In genomic region chr16:88634994-88635670, GRCh38 we compare ENCODE assay signal across 9 cellular contexts. TPM values are rescaled to one million over a fixed set of nuclear protein-coding genes. Genes with fewer than 3 reads are reported as not detected.
DNase-seq lines count a peak whose midpoint lies in the region; ATAC-seq and TF ChIP-seq lines count a peak whose summit lies in the region.
"Had no signal": no experiment of that assay in that cellular context is flagged by ENCODE, and none has a peak within 500 bp of the region (broad histone marks: within the 10 kb centered on the region; RNA-seq: fewer than 3 reads in every experiment).

No MANE protein-coding gene starts in this region.

- CTCF ChIA-PET in HEK293 (lab: Yijun Ruan, JAX), result interaction anchor here (0.7 to 0.8 kb wide), 2 partner anchors 17 to 45 kb away, joined by 4 to 6 read pairs; no protein-coding TSS in a partner anchor

- H3K36me3 ChIP-seq in BLaER1, result peaks cover 24% of the 10 kb centered on the region
- peaks cover 0 to 30% of the 10 kb centered on the region in 2 experiments; a peak in 1 of 3 replicates for H3K36me3 ChIP-seq in HEK293 (ENCODE audit: control insufficient read depth in 2 of 2, insufficient read depth in 1 of 2, low read length in 2 of 2)
- peaks cover 20% of the 10 kb centered on the region for H3K36me3 ChIP-seq in brain microvascular endothelial cell (replicated peaks)

- H3K4me1 ChIP-seq in BLaER1 (peaks cover 100% of the 10 kb centered on the region), HEK293 (ENCODE audit: control insufficient read depth, insufficient read depth, low read length) (no peaks in the 10 kb centered on the region), mononuclear cell (ENCODE audit: insufficient read depth, low read length) (peaks cover 61% of the 10 kb centered on the region)

- no peak for DNase-seq in brain microvascular endothelial cell
- no peak for DNase-seq in nucleus accumbens (lab: John Stamatoyannopoulos, UW)
- DNase-seq in A172 (ENCODE audit: low spot score), result no peak
- DNase-seq in middle frontal gyrus (ENCODE audit: extremely low spot score, low spot score), result no peak
- DNase-seq: NCI-H446 treated with DMSO at 0.1 percent for 48 hours had no signal

- TF ChIP-seq CTCF in HEK293 (tag by site-specific recombination; IDR thresholded peaks at IDR 0.05) (no peak), brain microvascular endothelial cell (IDR thresholded peaks at IDR 0.05; ENCODE audit: low read depth, low read length, missing control alignments) (no peak)

- peak overlapping the region; percentile 96 for H3K4me2 ChIP-seq in BLaER1

- in situ Hi-C loops in brain microvascular endothelial cell (cut with HindIII; ENCODE audit: low pct_ligation_motif_present, low sequenced_read_pairs), result no loop called here

- H3K27me3 ChIP-seq in BLaER1, result peaks cover 53% of the 10 kb centered on the region
- H3K27me3 ChIP-seq in brain microvascular endothelial cell (replicated peaks), result peaks cover 18% of the 10 kb centered on the region
- peaks cover 5% of the 10 kb centered on the region for H3K27me3 ChIP-seq in mononuclear cell (ENCODE audit: insufficient read depth, low read length)

- POLR2A ChIA-PET in HEK293 (lab: Yijun Ruan, JAX), result no interaction called here

- peaks cover 63% of the 10 kb centered on the region for H4K20me1 ChIP-seq in BLaER1

- ATAC-seq in esophagus mucosa, result no peak

- H3K4me3 ChIP-seq in BLaER1 (peak overlapping the region; percentile 65), HEK293 (ENCODE audit: low read depth, low read length) (peak overlapping the region; percentile 30), brain microvascular endothelial cell (ENCODE audit: low read depth, low read length) (peak overlapping the region; percentile 55), mononuclear cell (ENCODE audit: low read length) (peak overlapping the region; percentile 47)

- H3K27ac ChIP-seq in BLaER1 (peak overlapping the region; percentile 85), HEK293 (ENCODE audit: extremely low read depth, low read depth, low read length) (no peak overlapping the region), brain microvascular endothelial cell (peak overlapping the region; percentile 51)

- no peaks in the 10 kb centered on the region for H3K9me3 ChIP-seq in BLaER1
- no peaks in the 10 kb centered on the region for H3K9me3 ChIP-seq in HEK293 (ENCODE audit: control insufficient read depth, insufficient read depth, low read depth, low read length)
- no peaks in the 10 kb centered on the region for H3K9me3 ChIP-seq in mononuclear cell (ENCODE audit: low read depth, low read length)

- peak overlapping the region; percentile 73 for H3K9ac ChIP-seq in BLaER1

TF ChIP-seq in HEK293, 187 proteins besides CTCF, POLR2A, EP300 and RAD21:
- 0 out of 2 replicates have a peak, but pooled peaks have one; percentile 25 for TF ChIP-seq ZNF580 (tag by site-specific recombination; IDR thresholded peaks at IDR 0.05)
- TF ChIP-seq ZBTB17 (tag by site-specific recombination; IDR thresholded peaks at IDR 0.05), result no peak
- TF ChIP-seq ZNF660 (tag by site-specific recombination; IDR thresholded peaks at IDR 0.05), result no peak
- TF ChIP-seq PRDM10 (tag by site-specific recombination; IDR thresholded peaks at IDR 0.05), result no peak
- no peak for TF ChIP-seq ZNF529 (tag by site-specific recombination; IDR thresholded peaks at IDR 0.05; ENCODE audit: insufficient replicate concordance)
- no peak for TF ChIP-seq SP2 (tag by site-specific recombination; IDR thresholded peaks at IDR 0.05)
- no peak for TF ChIP-seq ZNF221 (tag by site-specific recombination; IDR thresholded peaks at IDR 0.05; ENCODE audit: borderline replicate concordance)
- no peak for TF ChIP-seq BCL6B (tag by site-specific recombination; IDR thresholded peaks at IDR 0.05)
- peak; percentile 65 for TF ChIP-seq ZNF449 (tag by site-specific recombination; IDR thresholded peaks at IDR 0.05)
- no peak for TF ChIP-seq ZNF514 (tag by site-specific recombination; IDR thresholded peaks at IDR 0.05)
- no peak for TF ChIP-seq ZNF324 (tag by site-specific recombination; IDR thresholded peaks at IDR 0.05)
- no peak for TF ChIP-seq ZNF830 (tag by site-specific recombination; IDR thresholded peaks at IDR 0.05; ENCODE audit: low read depth)

RNA-seq across cellular contexts. Expression of gene IL17C, which starts 3.2 kb away (rescaled TPM):
- 0.21 TPM for total RNA-seq in mononuclear cell
- not detected in 2 replicates for total RNA-seq in A172 (2014; rRNA removed; shearing (Covaris generic))
- total RNA-seq in esophagus mucosa, result not detected

RNA-seq across cellular contexts. Expression of gene CYBA, which starts 15.7 kb away (rescaled TPM):
- total RNA-seq in mononuclear cell, result 388 TPM
- 0.19 TPM in 1 of 2 replicates, not detected in the other for total RNA-seq in A172 (2014; rRNA removed; shearing (Covaris generic))
- total RNA-seq in esophagus mucosa, result 66.3 TPM

RNA-seq across cellular contexts. Expression of gene MVD, which starts 27.8 kb away (rescaled TPM):
- total RNA-seq in mononuclear cell (18.8 TPM), esophagus mucosa (154 TPM)
- 53.8 and 56.3 TPM in 2 replicates for total RNA-seq in A172 (2014; rRNA removed; shearing (Covaris generic))

RNA-seq across cellular contexts. Expression of gene SNAI3, which starts 51.2 kb away (rescaled TPM):
- 6.0 TPM for total RNA-seq in mononuclear cell
- not detected in 2 replicates for total RNA-seq in A172 (2014; rRNA removed; shearing (Covaris generic))
- total RNA-seq in esophagus mucosa, result 0.28 TPM

Comparison
In these comparisons a context has a peak if more than half of its experiments do, and no peak if none do; other contexts are left out.
1. RNA of gene CYBA, which starts 15.7 kb away (total RNA-seq): 388 TPM in mononuclear cell (single experiment) and 66.3 TPM in esophagus mucosa (single experiment); 0.19 TPM in A172; every median in the first group is over 10 times any median in the second.
2. Peak in every context shown above with its lines, with median percentiles within 50 percentile points of each other: H3K4me3 ChIP-seq.